In the genomic region with DNA sequence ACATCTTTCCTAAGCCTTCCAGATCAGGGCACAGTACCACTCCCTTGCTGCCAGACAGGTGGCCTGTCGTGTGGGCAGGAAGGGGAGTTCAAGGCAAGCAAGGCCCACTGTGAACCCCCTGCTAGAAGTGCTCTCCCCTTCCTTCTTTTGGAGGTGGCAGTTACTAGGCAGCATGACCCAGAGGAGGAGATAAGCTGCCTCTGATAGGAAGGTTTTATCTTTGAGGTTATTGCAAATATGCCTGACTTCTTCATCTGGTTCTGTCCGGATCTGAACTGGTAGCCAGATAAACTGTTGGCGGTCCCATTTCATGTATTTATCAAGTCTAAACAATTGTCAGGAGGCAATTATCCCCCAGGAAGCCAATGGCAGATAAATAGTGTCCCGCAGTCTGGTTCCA, we compare ENCODE assay signal across 25 cellular contexts.
DNase-seq lines count a peak whose midpoint lies in the region; ATAC-seq and TF ChIP-seq lines count a peak whose summit lies in the region.
"Had no signal": no experiment of that assay in that cellular context is flagged by ENCODE, and none has a peak within 500 bp of the region (broad histone marks: within the 10 kb centered on the region; RNA-seq: fewer than 3 reads in every experiment).

No MANE protein-coding gene starts in this region.

- intact Hi-C loops in breast epithelium (cut with DNase I; ENCODE audit: low total_unique reads) (no loop called here), MCF 10A (cut with micrococcal nuclease) (loop anchor here (2.0 to 5.0 kb wide), 3 partner anchors 196 to 1172 kb away; no protein-coding TSS in a partner anchor), lower lobe of right lung (cut with DNase I) (no loop called here), testis (cut with DNase I; ENCODE audit: low total_unique reads) (no loop called here)

- CTCF ChIA-PET in MCF 10A (lab: Yijun Ruan, JAX), result interaction anchor here (0.6 to 2.8 kb wide), 10 partner anchors 10 to 1648 kb away, joined by 3 to 13 read pairs (median 4); no protein-coding TSS in a partner anchor

- no peaks in the 10 kb centered on the region for H3K27me3 ChIP-seq in breast epithelium
- H3K27me3 ChIP-seq in adipocyte (replicated peaks; ENCODE audit: control insufficient read depth, insufficient read depth, low read length), result no peaks in the 10 kb centered on the region
- no peaks in the 10 kb centered on the region for H3K27me3 ChIP-seq in lower lobe of right lung (ENCODE audit: low read depth)
- no peaks in the 10 kb centered on the region for H3K27me3 ChIP-seq in testis
- no peaks in the 10 kb centered on the region for H3K27me3 ChIP-seq in effector memory CD4-positive, alpha-beta T cell (replicated peaks; ENCODE audit: control insufficient read depth, insufficient read depth, low read length, poor library complexity, severe bottlenecking)
- H3K27me3 ChIP-seq: colonic mucosa, pancreas, right lobe of liver had no signal

- peak overlapping the region; percentile 85 for H3K9ac ChIP-seq in adipocyte (ENCODE audit: low read length)
- H3K9ac ChIP-seq: KMS-11 had no signal

- no peaks in the 10 kb centered on the region for H3K27me3 Mint-ChIP-seq in MCF 10A (ENCODE audit: insufficient read depth, unreplicated experiment)

- POLR2A ChIA-PET in MCF 10A (lab: Yijun Ruan, JAX), result no interaction called here

- no peak for TF ChIP-seq CTCF in breast epithelium (IDR thresholded peaks at IDR 0.05)
- no peak for TF ChIP-seq CTCF in MCF 10A (IDR thresholded peaks at IDR 0.05; ENCODE audit: unreplicated experiment)
- TF ChIP-seq CTCF in lower lobe of right lung (IDR thresholded peaks at IDR 0.05), result no peak
- TF ChIP-seq CTCF in testis (IDR thresholded peaks at IDR 0.05), result no peak

- no peak overlapping the region for H3K27ac Mint-ChIP-seq in MCF 10A (ENCODE audit: low read depth, unreplicated experiment)
- H3K27ac Mint-ChIP-seq: activated CD8-positive, alpha-beta memory T cell treated with anti-CD3 and anti-CD28 coated beads, Interleukin-2, amount 10 ng/mL, durations not matched to agents 7 days and 5 days; activated naive CD4-positive, alpha-beta T cell treated with anti-CD3 and anti-CD28 coated beads for 36 hours; CD8-positive, alpha-beta T cell had no signal

- H3K9me3 ChIP-seq in breast epithelium (no peaks in the 10 kb centered on the region), adipocyte (ENCODE audit: control insufficient read depth, low read length) (no peaks in the 10 kb centered on the region), lower lobe of right lung (no peaks in the 10 kb centered on the region), testis (no peaks in the 10 kb centered on the region)
- no peaks in the 10 kb centered on the region for H3K9me3 ChIP-seq in effector memory CD4-positive, alpha-beta T cell (ENCODE audit: control insufficient read depth, low read length)
- H3K9me3 ChIP-seq: colonic mucosa, pancreas, right lobe of liver had no signal

- no peaks in the 10 kb centered on the region for H3K4me1 ChIP-seq in breast epithelium
- peaks cover 60% of the 10 kb centered on the region for H3K4me1 ChIP-seq in adipocyte (ENCODE audit: control insufficient read depth, insufficient read depth, low read length)
- peaks cover 11% of the 10 kb centered on the region for H3K4me1 ChIP-seq in lower lobe of right lung
- H3K4me1 ChIP-seq in testis, result peaks cover 27% of the 10 kb centered on the region
- peaks cover 3% of the 10 kb centered on the region for H3K4me1 ChIP-seq in effector memory CD4-positive, alpha-beta T cell (ENCODE audit: control insufficient read depth, insufficient read depth, low read length, poor library complexity, severe bottlenecking)
- H3K4me1 ChIP-seq: colonic mucosa, pancreas had no signal

- no peaks in the 10 kb centered on the region for H3K36me3 Mint-ChIP-seq in MCF 10A (ENCODE audit: insufficient read depth, unreplicated experiment)
- H3K36me3 Mint-ChIP-seq: activated CD8-positive, alpha-beta memory T cell treated with anti-CD3 and anti-CD28 coated beads, Interleukin-2, amount 10 ng/mL, durations not matched to agents 7 days and 5 days; CD8-positive, alpha-beta T cell had no signal

- no peak overlapping the region for H3K4me3 Mint-ChIP-seq in MCF 10A (ENCODE audit: unreplicated experiment)
- H3K4me3 Mint-ChIP-seq: activated CD8-positive, alpha-beta memory T cell treated with anti-CD3 and anti-CD28 coated beads, Interleukin-2, amount 10 ng/mL, durations not matched to agents 7 days and 5 days; activated naive CD4-positive, alpha-beta T cell treated with anti-CD3 and anti-CD28 coated beads for 36 hours had no signal

- no peak for ATAC-seq in lower lobe of right lung
- no peak for ATAC-seq in HG02884 (IDR thresholded peaks at IDR 0.05; ENCODE audit: unreplicated experiment)
- no peak for ATAC-seq in GM21786 (IDR thresholded peaks at IDR 0.05; ENCODE audit: unreplicated experiment)
- ATAC-seq: activated CD8-positive, alpha-beta memory T cell treated with anti-CD3 and anti-CD28 coated beads, Interleukin-2, amount 10 ng/mL, durations not matched to agents 7 days and 5 days; CD8-positive, alpha-beta T cell; right lobe of liver had no signal

- H3K4me3 ChIP-seq in breast epithelium (peak overlapping the region in 1 of 3 donors; percentile 39), adipocyte (ENCODE audit: low read length) (peak overlapping the region; percentile 78), lower lobe of right lung (peak overlapping the region; percentile 35), testis (no peak overlapping the region)
- H3K4me3 ChIP-seq in effector memory CD4-positive, alpha-beta T cell (ENCODE audit: insufficient read depth, low read depth, low read length, poor library complexity, severe bottlenecking), result no peak overlapping the region
- H3K4me3 ChIP-seq: colonic mucosa, pancreas, right lobe of liver had no signal

- no peaks in the 10 kb centered on the region for H3K9me3 Mint-ChIP-seq in MCF 10A (ENCODE audit: unreplicated experiment)
- H3K9me3 Mint-ChIP-seq: activated naive CD4-positive, alpha-beta T cell treated with anti-CD3 and anti-CD28 coated beads for 36 hours; CD8-positive, alpha-beta T cell had no signal

- DNase-seq in breast epithelium (ENCODE audit: low spot score in 2 of 2) (no peak), MCF 10A (ENCODE audit: unreplicated experiment) (no peak), adipocyte (ENCODE audit: low read depth) (no peak), lower lobe of right lung (no peak), testis (no peak)
- no peak for DNase-seq in effector memory CD4-positive, alpha-beta T cell
- DNase-seq: 8988T; activated CD4-positive, alpha-beta T cell treated with anti-CD3 and anti-CD28 coated beads, Interleukin-2, amount 50 U/mL, for 1 hour; activated CD8-positive, alpha-beta memory T cell treated with anti-CD3 and anti-CD28 coated beads, Interleukin-2, amount 10 ng/mL, durations not matched to agents 7 days and 5 days; activated naive CD4-positive, alpha-beta T cell treated with anti-CD3 and anti-CD28 coated beads for 36 hours; amniotic stem cell; CD8-positive, alpha-beta T cell; colonic mucosa; head of caudate nucleus; midbrain; NCI-H187 treated with DMSO at 0.1 percent for 48 hours; NCI-H526; pancreas; right lobe of liver; stimulated activated CD4-positive, alpha-beta T cell treated with anti-CD3 and anti-CD28 coated beads, Interleukin-4, amount 100 ng/mL, for 4 hours; stimulated activated naive CD4-positive, alpha-beta T cell treated with Interleukin-2 at 50 U/mL for 16 hours had no signal

- H3K4me1 Mint-ChIP-seq in MCF 10A (ENCODE audit: insufficient read depth, unreplicated experiment), result peaks cover 5% of the 10 kb centered on the region

- WGBS in testis, 2 donors, result 55 to 70% methylated on average over 4 of the region's 4 CpGs

- TF ChIP-seq POLR2A in breast epithelium (IDR thresholded peaks at IDR 0.05) (no peak), testis (IDR thresholded peaks at IDR 0.05) (no peak)

- H3K36me3 ChIP-seq in breast epithelium (no peaks in the 10 kb centered on the region), adipocyte (ENCODE audit: control insufficient read depth, insufficient read depth, low read length, severe bottlenecking) (no peaks in the 10 kb centered on the region), lower lobe of right lung (no peaks in the 10 kb centered on the region), testis (ENCODE audit: low read depth, missing control alignments) (no peaks in the 10 kb centered on the region)
- H3K36me3 ChIP-seq in effector memory CD4-positive, alpha-beta T cell (ENCODE audit: control insufficient read depth, insufficient read depth, low read length), result no peaks in the 10 kb centered on the region
- H3K36me3 ChIP-seq: colonic mucosa, pancreas, right lobe of liver had no signal

- H3K27ac ChIP-seq in breast epithelium, result peak overlapping the region; percentile 58 to 85
- H3K27ac ChIP-seq in lower lobe of right lung, result peak overlapping the region; percentile 37
- peak overlapping the region; percentile 5 to 55 for H3K27ac ChIP-seq in testis
- H3K27ac ChIP-seq in effector memory CD4-positive, alpha-beta T cell (ENCODE audit: insufficient read depth, low read length, poor library complexity, severe bottlenecking), result no peak overlapping the region
- H3K27ac ChIP-seq: colonic mucosa, KMS-11, pancreas, right lobe of liver, VCaP had no signal

- BruUV-seq in MCF 10A (replicated peaks; lab: Mats Ljungman, UMichigan), result no TSS peak

Comparison
In these comparisons a context has a peak if more than half of its experiments do, and no peak if none do; other contexts are left out.
1. H3K4me3 ChIP-seq: peak in adipocyte (single experiment) and lower lobe of right lung (single experiment); none in testis (0 of 2) and effector memory CD4-positive, alpha-beta T cell (single experiment).